In the genomic region with DNA sequence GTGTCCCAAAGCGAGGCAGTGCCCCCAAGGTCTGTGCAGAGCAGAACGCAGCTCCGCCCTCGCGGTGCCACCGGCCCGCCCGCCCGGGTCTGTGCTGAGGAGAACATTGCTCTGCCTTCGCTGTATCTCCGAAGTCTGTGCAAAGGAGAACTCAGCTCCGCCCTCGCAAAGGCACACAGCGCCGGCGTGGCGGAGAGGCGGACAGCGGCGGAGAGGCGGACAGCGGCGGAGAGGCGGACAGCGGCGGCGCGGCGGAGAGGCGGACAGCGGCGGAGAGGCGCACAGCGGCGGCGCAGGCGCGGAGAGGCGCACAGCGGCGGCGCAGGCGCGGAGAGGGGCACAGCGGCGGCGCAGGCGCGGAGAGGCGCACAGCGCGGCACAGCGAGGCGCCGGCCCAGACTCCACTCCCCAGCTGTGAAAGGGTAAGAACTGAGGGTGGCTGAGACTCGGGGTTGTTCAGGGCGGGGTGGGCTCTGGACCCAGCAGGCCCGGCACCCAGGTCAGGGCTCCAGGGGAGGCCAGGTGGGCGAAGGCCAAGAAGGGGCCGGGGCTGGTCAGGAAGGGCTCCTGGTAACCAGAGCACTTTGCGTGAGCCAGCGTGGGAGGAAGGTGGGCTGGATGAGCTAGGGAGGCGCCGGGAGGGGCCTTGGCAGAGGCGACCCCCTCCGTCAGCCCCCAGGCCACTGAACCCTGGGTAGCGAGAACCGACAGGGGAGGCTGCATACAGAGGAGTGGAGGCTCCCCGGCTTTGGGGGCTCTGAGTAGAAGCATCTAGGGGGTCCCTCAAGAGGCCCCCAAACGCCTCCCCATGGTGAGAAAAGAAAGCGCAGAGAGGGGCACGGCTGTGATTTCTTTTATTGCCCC, we compare ENCODE assay signal across 7 cellular contexts.
DNase-seq lines count a peak whose midpoint lies in the region; ATAC-seq and TF ChIP-seq lines count a peak whose summit lies in the region.
"Not testable (repeated sequence)": the region's sequence is repeated elsewhere in the genome, so short reads cannot be mapped to it uniquely, and the experiment has no call there.

No MANE protein-coding gene starts in this region.

- not testable (repeated sequence) for TF ChIP-seq CTCF in coronary artery (IDR thresholded peaks at IDR 0.05)

- H3K27ac ChIP-seq in coronary artery: peak overlapping the region; percentile 74 to 85
- peak overlapping the region; percentile 30 for H3K27ac ChIP-seq in layer of hippocampus (ENCODE audit: low read depth, low read length)

- H3K27me3 ChIP-seq in layer of hippocampus (ENCODE audit: control insufficient read depth, insufficient read depth, low read length): not testable (repeated sequence)

- peak; percentile 61 for DNase-seq in NCI-H82 (lab: John Stamatoyannopoulos, UW)
- peak; percentile 62 to 63 for DNase-seq in activated CD4-positive, alpha-beta T cell treated with anti-CD3 and anti-CD28 coated beads, Interleukin-2, amount 50 U/mL, for 24 hours (ENCODE audit: low read depth in 1 of 2, low spot score in 1 of 2)
- not testable (repeated sequence) for DNase-seq in coronary artery (ENCODE audit: low spot score)
- peak; percentile 51 to 62 for DNase-seq in stimulated activated CD4-positive, alpha-beta T cell treated with anti-CD3 and anti-CD28 coated beads, Interleukin-12 subunit alpha, Interleukin-12 subunit beta, amount 100 ng/mL, for 24 hours (ENCODE audit: low read depth in 2 of 2)

- ATAC-seq in GM18868 (IDR thresholded peaks at IDR 0.05; ENCODE audit: unreplicated experiment): peak; percentile 62
- ATAC-seq in HG03342 (IDR thresholded peaks at IDR 0.05; ENCODE audit: unreplicated experiment): peak; percentile 56

- peak overlapping the region; percentile 78 for H3K4me3 ChIP-seq in coronary artery
